Comparison of ENCODE assay signal across 8 cellular contexts in genomic region chr13:65864039-65864438, GRCh38.
"Had no signal": no experiment of that assay in that cellular context is flagged by ENCODE, and none has a peak within 500 bp of the region (broad histone marks: within the 10 kb centered on the region; RNA-seq: fewer than 3 reads in every experiment).

No MANE protein-coding gene starts in this region.

- DNase-seq: H7, KBM-7 had no signal

- H3K4me1 ChIP-seq: HAP-1 had no signal

- ATAC-seq: GM23338, HCT116 had no signal

- H3K4me1 Mint-ChIP-seq: GM23338, IgD-negative memory B cell had no signal

- H3K4me3 ChIP-seq: GM23338, HAP-1 had no signal

- H3K27ac ChIP-seq: KMS-11 had no signal

- H3K9me3 Mint-ChIP-seq: GM23338 had no signal

- H3K27ac Mint-ChIP-seq: GM23338, IgD-negative memory B cell had no signal

- FAIRE-seq: HTR-8/SVneo had no signal

- H3K9ac ChIP-seq: KMS-11 had no signal

- H3K4me2 ChIP-seq: GM23338, KMS-11 had no signal

- H3K36me3 ChIP-seq: HAP-1 had no signal

- H3K9me3 ChIP-seq: HAP-1 had no signal

- H3K4me3 Mint-ChIP-seq: GM23338, IgD-negative memory B cell had no signal

- H3K27me3 Mint-ChIP-seq: IgD-negative memory B cell had no signal
